ENCODE assay signal across 1 cellular context in the genomic region with DNA sequence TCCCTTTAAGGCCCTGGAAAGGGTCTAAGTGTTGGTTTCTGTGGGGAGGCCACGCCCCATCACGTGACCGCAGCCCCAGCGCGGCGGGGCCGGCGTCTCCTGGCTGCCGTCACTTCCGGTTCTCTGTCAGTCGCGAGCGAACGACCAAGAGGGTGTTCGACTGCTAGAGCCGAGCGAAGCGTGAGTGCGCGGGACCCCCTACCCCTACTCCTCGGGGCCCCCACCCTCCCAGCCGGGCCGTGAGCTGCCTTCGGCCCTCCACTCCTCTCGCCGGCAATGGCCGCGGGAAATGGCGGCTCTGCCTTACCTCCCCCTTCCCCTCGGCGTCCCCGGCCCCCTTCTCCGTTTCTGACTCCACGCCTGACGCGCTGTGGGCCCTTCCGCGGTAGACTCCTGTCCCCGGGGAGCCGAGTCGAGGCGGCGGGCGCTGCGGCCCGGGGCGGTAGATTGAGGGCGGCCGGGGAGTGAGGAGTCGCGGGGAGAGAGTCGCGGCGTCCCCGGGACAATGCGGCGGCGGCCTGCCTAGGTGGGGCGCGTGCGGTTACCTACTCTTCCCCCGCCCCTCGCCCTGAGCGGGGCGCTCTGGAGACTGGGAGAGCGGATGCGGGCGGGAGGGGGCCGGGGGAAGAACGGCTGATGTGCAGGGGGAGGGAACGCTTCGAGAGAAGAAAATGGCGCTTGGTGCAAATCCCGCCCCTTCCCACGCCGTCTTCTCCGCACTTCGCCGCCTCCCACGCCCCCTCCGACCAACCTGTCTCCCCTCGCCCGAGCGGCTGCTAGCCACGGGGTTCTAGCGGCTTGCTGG.
TF ChIP-seq lines count a peak whose summit lies in the region.

A gene (plus strand): TSS at position 112 of the 805 bp plus-strand sequence. CDS start 2,956 bp downstream, outside the sequence.

TF ChIP-seq in K562, 482 proteins besides CTCF, POLR2A, EP300 and RAD21 (continued from another document):
- TF ChIP-seq, protein P1, sequence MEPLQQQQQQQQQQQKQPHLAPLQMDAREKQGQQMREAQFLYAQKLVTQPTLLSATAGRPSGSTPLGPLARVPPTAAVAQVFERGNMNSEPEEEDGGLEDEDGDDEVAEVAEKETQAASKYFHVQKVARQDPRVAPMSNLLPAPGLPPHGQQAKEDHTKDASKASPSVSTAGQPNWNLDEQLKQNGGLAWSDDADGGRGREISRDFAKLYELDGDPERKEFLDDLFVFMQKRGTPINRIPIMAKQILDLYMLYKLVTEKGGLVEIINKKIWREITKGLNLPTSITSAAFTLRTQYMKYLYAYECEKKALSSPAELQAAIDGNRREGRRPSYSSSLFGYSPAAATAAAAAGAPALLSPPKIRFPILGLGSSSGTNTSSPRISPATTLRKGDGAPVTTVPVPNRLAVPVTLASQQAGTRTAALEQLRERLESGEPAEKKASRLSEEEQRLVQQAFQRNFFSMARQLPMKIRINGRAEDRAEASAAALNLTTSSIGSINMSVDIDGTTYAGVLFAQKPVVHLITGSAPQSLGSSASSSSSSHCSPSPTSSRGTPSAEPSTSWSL (CRISPR knock-in tag; IDR thresholded peaks at IDR 0.05; ENCODE audit: borderline replicate concordance) = no peak
- peak; percentile 85 for TF ChIP-seq PHF8 (IDR thresholded peaks at IDR 0.05; ENCODE audit: borderline replicate concordance, low read length)
- TF ChIP-seq, protein P2, sequence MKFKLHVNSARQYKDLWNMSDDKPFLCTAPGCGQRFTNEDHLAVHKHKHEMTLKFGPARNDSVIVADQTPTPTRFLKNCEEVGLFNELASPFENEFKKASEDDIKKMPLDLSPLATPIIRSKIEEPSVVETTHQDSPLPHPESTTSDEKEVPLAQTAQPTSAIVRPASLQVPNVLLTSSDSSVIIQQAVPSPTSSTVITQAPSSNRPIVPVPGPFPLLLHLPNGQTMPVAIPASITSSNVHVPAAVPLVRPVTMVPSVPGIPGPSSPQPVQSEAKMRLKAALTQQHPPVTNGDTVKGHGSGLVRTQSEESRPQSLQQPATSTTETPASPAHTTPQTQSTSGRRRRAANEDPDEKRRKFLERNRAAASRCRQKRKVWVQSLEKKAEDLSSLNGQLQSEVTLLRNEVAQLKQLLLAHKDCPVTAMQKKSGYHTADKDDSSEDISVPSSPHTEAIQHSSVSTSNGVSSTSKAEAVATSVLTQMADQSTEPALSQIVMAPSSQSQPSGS (CRISPR knock-in tag; IDR thresholded peaks at IDR 0.05) = no peak
- TF ChIP-seq ZBTB17 (CRISPR knock-in tag; IDR thresholded peaks at IDR 0.05) = peak; percentile 56
- TF ChIP-seq CTBP1 (IDR thresholded peaks at IDR 0.05; ENCODE audit: borderline replicate concordance) = peak; percentile 53; the same call in 1 of the 2 replicates
- TF ChIP-seq JUND (IDR thresholded peaks at IDR 0.05; ENCODE audit: borderline replicate concordance, low read depth, low read length) = peak; percentile 78
- TF ChIP-seq JUND (tag; IDR thresholded peaks at IDR 0.05; ENCODE audit: borderline replicate concordance, low read depth, low read length) = peak; percentile 43; the same call in 1 of the 3 replicates
- peak; percentile 88 for TF ChIP-seq ELF1 (tag; IDR thresholded peaks at IDR 0.05)
- no peak for TF ChIP-seq NUFIP1 (IDR thresholded peaks at IDR 0.05; ENCODE audit: partially characterized antibody)
- TF ChIP-seq RBM14 (IDR thresholded peaks at IDR 0.05; ENCODE audit: borderline replicate concordance, insufficient read depth, low read depth, low read length) = 0 out of 2 replicates have a peak, but pooled peaks have one; percentile 61
- TF ChIP-seq NRF1 (conservative IDR thresholded peaks at IDR 0.05 in 1 of 2, IDR thresholded peaks at IDR 0.05 in 1 of 2) = peak; percentile 15 to 28; a peak in 3 of 4 replicates
- peak; percentile 41; the same call in 1 of the 2 replicates for TF ChIP-seq ATF1 (CRISPR knock-in tag; IDR thresholded peaks at IDR 0.05)
- TF ChIP-seq ATF1 (tag; IDR thresholded peaks at IDR 0.05) = peak; percentile 91
- peak; percentile 66 for TF ChIP-seq FOSL1 (tag; conservative IDR thresholded peaks at IDR 0.05)
- peak; percentile 95 for TF ChIP-seq TAF9B (IDR thresholded peaks at IDR 0.05; ENCODE audit: partially characterized antibody)
- peak; percentile 66 for TF ChIP-seq ETV5 (CRISPR knock-in tag; IDR thresholded peaks at IDR 0.05; ENCODE audit: low read depth)
- TF ChIP-seq DPF2 (IDR thresholded peaks at IDR 0.05) = no peak
- TF ChIP-seq, protein P3, sequence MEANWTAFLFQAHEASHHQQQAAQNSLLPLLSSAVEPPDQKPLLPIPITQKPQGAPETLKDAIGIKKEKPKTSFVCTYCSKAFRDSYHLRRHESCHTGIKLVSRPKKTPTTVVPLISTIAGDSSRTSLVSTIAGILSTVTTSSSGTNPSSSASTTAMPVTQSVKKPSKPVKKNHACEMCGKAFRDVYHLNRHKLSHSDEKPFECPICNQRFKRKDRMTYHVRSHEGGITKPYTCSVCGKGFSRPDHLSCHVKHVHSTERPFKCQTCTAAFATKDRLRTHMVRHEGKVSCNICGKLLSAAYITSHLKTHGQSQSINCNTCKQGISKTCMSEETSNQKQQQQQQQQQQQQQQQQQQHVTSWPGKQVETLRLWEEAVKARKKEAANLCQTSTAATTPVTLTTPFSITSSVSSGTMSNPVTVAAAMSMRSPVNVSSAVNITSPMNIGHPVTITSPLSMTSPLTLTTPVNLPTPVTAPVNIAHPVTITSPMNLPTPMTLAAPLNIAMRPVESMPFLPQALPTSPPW (CRISPR knock-in tag; IDR thresholded peaks at IDR 0.05) = peak; percentile 97
- peak; percentile 31 for TF ChIP-seq ZNF146 (CRISPR knock-in tag; IDR thresholded peaks at IDR 0.05; ENCODE audit: unreplicated experiment)
- peak; percentile 91 for TF ChIP-seq CBX1 (IDR thresholded peaks at IDR 0.05; ENCODE audit: low read depth)
- peak; percentile 98 for TF ChIP-seq PCBP1 (IDR thresholded peaks at IDR 0.05; ENCODE audit: low read depth, low read length, poor library complexity, severe bottlenecking)
- TF ChIP-seq ZNF696 (CRISPR knock-in tag; conservative IDR thresholded peaks at IDR 0.05) = no peak
- TF ChIP-seq MEF2A (IDR thresholded peaks at IDR 0.05; ENCODE audit: control insufficient read depth, low read depth, low read length) = no peak
- TF ChIP-seq, protein P4, sequence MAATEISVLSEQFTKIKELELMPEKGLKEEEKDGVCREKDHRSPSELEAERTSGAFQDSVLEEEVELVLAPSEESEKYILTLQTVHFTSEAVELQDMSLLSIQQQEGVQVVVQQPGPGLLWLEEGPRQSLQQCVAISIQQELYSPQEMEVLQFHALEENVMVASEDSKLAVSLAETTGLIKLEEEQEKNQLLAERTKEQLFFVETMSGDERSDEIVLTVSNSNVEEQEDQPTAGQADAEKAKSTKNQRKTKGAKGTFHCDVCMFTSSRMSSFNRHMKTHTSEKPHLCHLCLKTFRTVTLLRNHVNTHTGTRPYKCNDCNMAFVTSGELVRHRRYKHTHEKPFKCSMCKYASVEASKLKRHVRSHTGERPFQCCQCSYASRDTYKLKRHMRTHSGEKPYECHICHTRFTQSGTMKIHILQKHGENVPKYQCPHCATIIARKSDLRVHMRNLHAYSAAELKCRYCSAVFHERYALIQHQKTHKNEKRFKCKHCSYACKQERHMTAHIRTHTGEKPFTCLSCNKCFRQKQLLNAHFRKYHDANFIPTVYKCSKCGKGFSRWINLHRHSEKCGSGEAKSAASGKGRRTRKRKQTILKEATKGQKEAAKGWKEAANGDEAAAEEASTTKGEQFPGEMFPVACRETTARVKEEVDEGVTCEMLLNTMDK (IDR thresholded peaks at IDR 0.05; ENCODE audit: borderline replicate concordance, insufficient read depth, low read depth, low read length, poor library complexity, severe bottlenecking) = peak; percentile 85
- TF ChIP-seq MTA3 (IDR thresholded peaks at IDR 0.05; ENCODE audit: borderline replicate concordance) = peak; percentile 92
- no peak for TF ChIP-seq ZC3H4 (CRISPR knock-in tag; IDR thresholded peaks at IDR 0.05; ENCODE audit: borderline replicate concordance)
- peak; percentile 44 for TF ChIP-seq ZNF316 (IDR thresholded peaks at IDR 0.05)
- no peak for TF ChIP-seq HDAC3 (IDR thresholded peaks at IDR 0.05; ENCODE audit: borderline replicate concordance, partially characterized antibody)
- TF ChIP-seq DMBX1 (CRISPR knock-in tag; IDR thresholded peaks at IDR 0.05; ENCODE audit: borderline replicate concordance) = no peak
- TF ChIP-seq RHOXF2B (CRISPR knock-in tag; conservative IDR thresholded peaks at IDR 0.05) = no peak
- peak; percentile 92 for TF ChIP-seq ZBTB7A (IDR thresholded peaks at IDR 0.05; ENCODE audit: borderline replicate concordance, control insufficient read depth, low read depth, low read length)
- peak; percentile 68 for TF ChIP-seq PHF20 (IDR thresholded peaks at IDR 0.05; ENCODE audit: partially characterized antibody)
- peak; percentile 56 for TF ChIP-seq SAP30 (IDR thresholded peaks at IDR 0.05; ENCODE audit: borderline replicate concordance, insufficient read depth, low read depth, low read length, poor library complexity, severe bottlenecking)
- TF ChIP-seq ZFP36 (IDR thresholded peaks at IDR 0.05; ENCODE audit: low read depth, low read length, partially characterized antibody) = peak; percentile 6
- TF ChIP-seq TAF15 (IDR thresholded peaks at IDR 0.05; ENCODE audit: low read depth, low read length) = no peak
- peak; percentile 97 for TF ChIP-seq POLR2G (IDR thresholded peaks at IDR 0.05; ENCODE audit: low read depth, low read length)
- TF ChIP-seq PRMT5 (CRISPR knock-in tag; IDR thresholded peaks at IDR 0.05) = 0 out of 2 replicates have a peak, but pooled peaks have one; percentile 42
- no peak for TF ChIP-seq SLC30A9 (CRISPR knock-in tag; IDR thresholded peaks at IDR 0.05)
- peak; percentile 95 for TF ChIP-seq GABPA (tag; conservative IDR thresholded peaks at IDR 0.05; ENCODE audit: low read depth)
- TF ChIP-seq, protein P5, sequence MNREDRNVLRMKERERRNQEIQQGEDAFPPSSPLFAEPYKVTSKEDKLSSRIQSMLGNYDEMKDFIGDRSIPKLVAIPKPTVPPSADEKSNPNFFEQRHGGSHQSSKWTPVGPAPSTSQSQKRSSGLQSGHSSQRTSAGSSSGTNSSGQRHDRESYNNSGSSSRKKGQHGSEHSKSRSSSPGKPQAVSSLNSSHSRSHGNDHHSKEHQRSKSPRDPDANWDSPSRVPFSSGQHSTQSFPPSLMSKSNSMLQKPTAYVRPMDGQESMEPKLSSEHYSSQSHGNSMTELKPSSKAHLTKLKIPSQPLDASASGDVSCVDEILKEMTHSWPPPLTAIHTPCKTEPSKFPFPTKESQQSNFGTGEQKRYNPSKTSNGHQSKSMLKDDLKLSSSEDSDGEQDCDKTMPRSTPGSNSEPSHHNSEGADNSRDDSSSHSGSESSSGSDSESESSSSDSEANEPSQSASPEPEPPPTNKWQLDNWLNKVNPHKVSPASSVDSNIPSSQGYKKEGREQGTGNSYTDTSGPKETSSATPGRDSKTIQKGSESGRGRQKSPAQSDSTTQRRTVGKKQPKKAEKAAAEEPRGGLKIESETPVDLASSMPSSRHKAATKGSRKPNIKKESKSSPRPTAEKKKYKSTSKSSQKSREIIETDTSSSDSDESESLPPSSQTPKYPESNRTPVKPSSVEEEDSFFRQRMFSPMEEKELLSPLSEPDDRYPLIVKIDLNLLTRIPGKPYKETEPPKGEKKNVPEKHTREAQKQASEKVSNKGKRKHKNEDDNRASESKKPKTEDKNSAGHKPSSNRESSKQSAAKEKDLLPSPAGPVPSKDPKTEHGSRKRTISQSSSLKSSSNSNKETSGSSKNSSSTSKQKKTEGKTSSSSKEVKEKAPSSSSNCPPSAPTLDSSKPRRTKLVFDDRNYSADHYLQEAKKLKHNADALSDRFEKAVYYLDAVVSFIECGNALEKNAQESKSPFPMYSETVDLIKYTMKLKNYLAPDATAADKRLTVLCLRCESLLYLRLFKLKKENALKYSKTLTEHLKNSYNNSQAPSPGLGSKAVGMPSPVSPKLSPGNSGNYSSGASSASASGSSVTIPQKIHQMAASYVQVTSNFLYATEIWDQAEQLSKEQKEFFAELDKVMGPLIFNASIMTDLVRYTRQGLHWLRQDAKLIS (CRISPR knock-in tag; IDR thresholded peaks at IDR 0.05) = 0 out of 2 replicates have a peak, but pooled peaks have one; percentile 61
- no peak for TF ChIP-seq KLF6 (CRISPR knock-in tag; IDR thresholded peaks at IDR 0.05; ENCODE audit: borderline replicate concordance)
- TF ChIP-seq, protein P6, sequence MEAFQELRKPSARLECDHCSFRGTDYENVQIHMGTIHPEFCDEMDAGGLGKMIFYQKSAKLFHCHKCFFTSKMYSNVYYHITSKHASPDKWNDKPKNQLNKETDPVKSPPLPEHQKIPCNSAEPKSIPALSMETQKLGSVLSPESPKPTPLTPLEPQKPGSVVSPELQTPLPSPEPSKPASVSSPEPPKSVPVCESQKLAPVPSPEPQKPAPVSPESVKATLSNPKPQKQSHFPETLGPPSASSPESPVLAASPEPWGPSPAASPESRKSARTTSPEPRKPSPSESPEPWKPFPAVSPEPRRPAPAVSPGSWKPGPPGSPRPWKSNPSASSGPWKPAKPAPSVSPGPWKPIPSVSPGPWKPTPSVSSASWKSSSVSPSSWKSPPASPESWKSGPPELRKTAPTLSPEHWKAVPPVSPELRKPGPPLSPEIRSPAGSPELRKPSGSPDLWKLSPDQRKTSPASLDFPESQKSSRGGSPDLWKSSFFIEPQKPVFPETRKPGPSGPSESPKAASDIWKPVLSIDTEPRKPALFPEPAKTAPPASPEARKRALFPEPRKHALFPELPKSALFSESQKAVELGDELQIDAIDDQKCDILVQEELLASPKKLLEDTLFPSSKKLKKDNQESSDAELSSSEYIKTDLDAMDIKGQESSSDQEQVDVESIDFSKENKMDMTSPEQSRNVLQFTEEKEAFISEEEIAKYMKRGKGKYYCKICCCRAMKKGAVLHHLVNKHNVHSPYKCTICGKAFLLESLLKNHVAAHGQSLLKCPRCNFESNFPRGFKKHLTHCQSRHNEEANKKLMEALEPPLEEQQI (IDR thresholded peaks at IDR 0.05) = 0 out of 2 replicates have a peak, but pooled peaks have one; percentile 11
- TF ChIP-seq BMI1 (IDR thresholded peaks at IDR 0.05; ENCODE audit: low read length) = no peak
- TF ChIP-seq, protein P7, sequence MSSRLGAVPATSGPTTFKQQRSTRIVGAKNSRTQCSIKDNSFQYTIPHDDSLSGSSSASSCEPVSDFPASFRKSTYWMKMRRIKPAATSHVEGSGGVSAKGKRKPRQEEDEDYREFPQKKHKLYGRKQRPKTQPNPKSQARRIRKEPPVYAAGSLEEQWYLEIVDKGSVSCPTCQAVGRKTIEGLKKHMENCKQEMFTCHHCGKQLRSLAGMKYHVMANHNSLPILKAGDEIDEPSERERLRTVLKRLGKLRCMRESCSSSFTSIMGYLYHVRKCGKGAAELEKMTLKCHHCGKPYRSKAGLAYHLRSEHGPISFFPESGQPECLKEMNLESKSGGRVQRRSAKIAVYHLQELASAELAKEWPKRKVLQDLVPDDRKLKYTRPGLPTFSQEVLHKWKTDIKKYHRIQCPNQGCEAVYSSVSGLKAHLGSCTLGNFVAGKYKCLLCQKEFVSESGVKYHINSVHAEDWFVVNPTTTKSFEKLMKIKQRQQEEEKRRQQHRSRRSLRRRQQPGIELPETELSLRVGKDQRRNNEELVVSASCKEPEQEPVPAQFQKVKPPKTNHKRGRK (tag; IDR thresholded peaks at IDR 0.05) = 0 out of 2 replicates have a peak, but pooled peaks have one; percentile 39
